16 cellular contexts compared by ENCODE assay signal in genomic region chr7:1423266-1423811, GRCh38.
"Had no signal": no experiment of that assay in that cellular context is flagged by ENCODE, and none has a peak within 500 bp of the region (broad histone marks: within the 10 kb centered on the region; RNA-seq: fewer than 3 reads in every experiment).

No MANE protein-coding gene starts in this region.

- H3K36me3 Mint-ChIP-seq: activated CD4-positive, alpha-beta memory T cell treated with anti-CD3 and anti-CD28 coated beads for 36 hours; activated naive CD4-positive, alpha-beta T cell treated with anti-CD3 and anti-CD28 coated beads, Interleukin-2, amount 50 U/mL, for 72 hours; WTC11 had no signal

- H3K27me3 Mint-ChIP-seq: T-helper 17 cell had no signal

- ATAC-seq: activated naive CD4-positive, alpha-beta T cell treated with anti-CD3 and anti-CD28 coated beads, Interleukin-2, amount 50 U/mL, for 72 hours; T-helper 17 cell; WTC11 had no signal

- H3K27ac Mint-ChIP-seq: activated CD4-positive, alpha-beta memory T cell treated with anti-CD3 and anti-CD28 coated beads for 36 hours; T-helper 17 cell; WTC11 had no signal

- H3K4me3 Mint-ChIP-seq: activated CD4-positive, alpha-beta memory T cell treated with anti-CD3 and anti-CD28 coated beads for 36 hours; activated T-cell treated with anti-CD3 and anti-CD28 coated beads, Interleukin-2, amount 50 U/mL, for 4 hours; central memory CD8-positive, alpha-beta T cell; T-helper 17 cell; WTC11 had no signal

- H3K4me3 ChIP-seq: PC-9 had no signal

- H3K27ac ChIP-seq: PC-9 had no signal

- H2AFZ ChIP-seq: PC-9 had no signal

- DNase-seq: activated CD4-positive, alpha-beta memory T cell treated with anti-CD3 and anti-CD28 coated beads for 36 hours; activated CD4-positive, alpha-beta T cell treated with anti-CD3 and anti-CD28 coated beads for 48 hours; activated CD4-positive, CD25-positive, alpha-beta regulatory T cell treated with anti-CD3 and anti-CD28 coated beads, Interleukin-2, amount 50 U/mL, for 72 hours; activated CD8-positive, alpha-beta memory T cell treated with anti-CD3 and anti-CD28 coated beads for 24 hours; activated effector memory CD4-positive, alpha-beta T cell treated with anti-CD3 and anti-CD28 coated beads, Interleukin-2, amount 50 U/mL, for 16 hours; activated naive CD4-positive, alpha-beta T cell treated with Interleukin-2 at 50 U/mL for 16 hours; activated T-cell treated with anti-CD3 and anti-CD28 coated beads, Interleukin-2, amount 50 U/mL, for 4 hours; Kasumi-1; NCI-H187 treated with DMSO at 0.1 percent for 48 hours; PC-9; SHP77 treated with DMSO at 0.1 percent for 48 hours; T-helper 17 cell; T-helper 9 cell had no signal

- H3K4me2 ChIP-seq: PC-9 had no signal

- H3K9me3 Mint-ChIP-seq: activated CD4-positive, alpha-beta memory T cell treated with anti-CD3 and anti-CD28 coated beads for 36 hours; activated naive CD4-positive, alpha-beta T cell treated with anti-CD3 and anti-CD28 coated beads, Interleukin-2, amount 50 U/mL, for 72 hours; activated T-cell treated with anti-CD3 and anti-CD28 coated beads, Interleukin-2, amount 50 U/mL, for 4 hours; central memory CD8-positive, alpha-beta T cell had no signal
